In the genomic region with DNA sequence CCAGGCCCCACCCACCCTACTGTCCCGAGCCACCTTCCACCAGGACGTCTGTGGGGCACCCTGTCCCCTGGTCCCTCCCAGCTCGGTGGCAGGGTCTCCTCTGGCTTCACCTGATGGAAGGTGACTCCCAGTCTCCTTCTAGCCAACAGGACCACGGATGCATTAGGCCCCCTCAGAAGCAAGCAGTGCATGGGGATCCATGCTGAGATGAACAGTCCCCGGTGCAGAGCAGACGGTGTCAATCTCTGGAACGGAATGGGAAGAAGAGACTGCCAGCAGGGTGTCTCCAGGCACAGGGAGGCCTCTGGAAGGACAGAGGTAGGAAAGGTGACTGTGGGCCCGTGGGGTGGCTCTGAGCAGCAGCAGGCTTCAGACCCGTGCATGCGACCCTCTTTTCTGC, we compare ENCODE assay signal across 21 cellular contexts.
DNase-seq lines count a peak whose midpoint lies in the region; ATAC-seq, FAIRE-seq and TF ChIP-seq lines count a peak whose summit lies in the region.
"Had no signal": no experiment of that assay in that cellular context is flagged by ENCODE, and none has a peak within 500 bp of the region (broad histone marks: within the 10 kb centered on the region; RNA-seq: fewer than 3 reads in every experiment).

No MANE protein-coding gene starts in this region.

- H3K4ac ChIP-seq in neuronal stem cell (ENCODE audit: low read length), result no peak overlapping the region

- H3K9ac ChIP-seq in kidney (ENCODE audit: low read length in 2 of 2) (no peak overlapping the region), neuronal stem cell (ENCODE audit: low read depth, low read length, poor library complexity) (no peak overlapping the region)
- H3K9ac ChIP-seq: BLaER1 had no signal

- CTCF ChIA-PET in activated CD4-positive, alpha-beta memory T cell treated with anti-CD3 and anti-CD28 coated beads, Interleukin-2, amount 10 ng/mL, durations not matched to agents 7 days and 5 days (lab: Charles Lee), result no interaction called here

- POLR2A ChIA-PET in activated CD4-positive, alpha-beta memory T cell treated with anti-CD3 and anti-CD28 coated beads, Interleukin-2, amount 10 ng/mL, durations not matched to agents 7 days and 5 days (lab: Charles Lee), result no interaction called here

- peak; percentile 11 for ATAC-seq in stimulated activated naive CD8-positive, alpha-beta T cell treated with anti-CD3 and anti-CD28 coated beads, Interleukin-15, amount 100 ng/mL, for 72 hours
- ATAC-seq in stimulated activated naive CD8-positive, alpha-beta T cell treated with anti-CD3 and anti-CD28 coated beads, Interleukin-15, Interleukin-2, amounts not matched to agents 100 U/mL and 50 U/mL, for 24 hours, result no peak
- ATAC-seq: GM12878, GM23338, HCT116 had no signal

- H3K4me1 Mint-ChIP-seq in stimulated activated naive CD8-positive, alpha-beta T cell treated with anti-CD3 and anti-CD28 coated beads, Interleukin-15, amount 100 ng/mL, for 72 hours, result peaks cover 8% of the 10 kb centered on the region
- H3K4me1 Mint-ChIP-seq in activated CD4-positive, alpha-beta memory T cell treated with anti-CD3 and anti-CD28 coated beads, Interleukin-2, amount 10 ng/mL, durations not matched to agents 7 days and 5 days, result no peaks in the 10 kb centered on the region

- H3K4me1 ChIP-seq in kidney (ENCODE audit: control insufficient read depth in 1 of 2, insufficient read depth in 1 of 2, low read depth in 1 of 2, low read length in 2 of 2), result no peaks in the 10 kb centered on the region
- peaks cover 49 to 57% of the 10 kb centered on the region in 2 donors for H3K4me1 ChIP-seq in neuronal stem cell (ENCODE audit: control insufficient read depth in 2 of 2, insufficient read depth in 1 of 2, low read depth in 1 of 2, low read length in 2 of 2)

- H2AK5ac ChIP-seq in neuronal stem cell (ENCODE audit: low read depth, low read length), result peak overlapping the region; percentile 77

- H4K8ac ChIP-seq in neuronal stem cell (ENCODE audit: low read depth, low read length), result no peak overlapping the region

- H2BK12ac ChIP-seq in neuronal stem cell (ENCODE audit: low read length), result peak overlapping the region; percentile 80

- H3K23ac ChIP-seq in neuronal stem cell (ENCODE audit: low read depth, low read length, poor library complexity), result no peak overlapping the region

- H3K27ac Mint-ChIP-seq in stimulated activated naive CD8-positive, alpha-beta T cell treated with anti-CD3 and anti-CD28 coated beads, Interleukin-15, amount 100 ng/mL, for 72 hours, result no peak overlapping the region
- no peak overlapping the region for H3K27ac Mint-ChIP-seq in activated CD4-positive, alpha-beta memory T cell treated with anti-CD3 and anti-CD28 coated beads, Interleukin-2, amount 10 ng/mL, durations not matched to agents 7 days and 5 days
- H3K27ac Mint-ChIP-seq: CD14-positive monocyte; CD4-positive, alpha-beta memory T cell; GM23338; HFFc6 had no signal

- peaks cover 3% of the 10 kb centered on the region for H3K79me1 ChIP-seq in neuronal stem cell (ENCODE audit: low read depth, low read length)

- no peaks in the 10 kb centered on the region for H3K36me3 Mint-ChIP-seq in activated CD4-positive, alpha-beta memory T cell treated with anti-CD3 and anti-CD28 coated beads, Interleukin-2, amount 10 ng/mL, durations not matched to agents 7 days and 5 days (ENCODE audit: low read depth)
- H3K36me3 Mint-ChIP-seq: CD14-positive monocyte; CD4-positive, alpha-beta memory T cell had no signal

- peak overlapping the region; percentile 45 for H2BK15ac ChIP-seq in neuronal stem cell (ENCODE audit: low read length)

- FAIRE-seq in kidney (lab: Jason Lieb, UNC), result no peak
- FAIRE-seq: GM12878, HTR-8/SVneo had no signal

- intact Hi-C loops in kidney (cut with DNase I) (no loop called here), head of caudate nucleus (cut with DNase I) (no loop called here)

- H3K9me3 Mint-ChIP-seq in stimulated activated naive CD8-positive, alpha-beta T cell treated with anti-CD3 and anti-CD28 coated beads, Interleukin-15, amount 100 ng/mL, for 72 hours, result no peaks in the 10 kb centered on the region
- H3K9me3 Mint-ChIP-seq in activated CD4-positive, alpha-beta memory T cell treated with anti-CD3 and anti-CD28 coated beads, Interleukin-2, amount 10 ng/mL, durations not matched to agents 7 days and 5 days, result no peaks in the 10 kb centered on the region
- H3K9me3 Mint-ChIP-seq: HFFc6 had no signal

- H3K4me3 Mint-ChIP-seq in stimulated activated naive CD8-positive, alpha-beta T cell treated with anti-CD3 and anti-CD28 coated beads, Interleukin-15, amount 100 ng/mL, for 72 hours, result no peak overlapping the region
- no peak overlapping the region for H3K4me3 Mint-ChIP-seq in activated CD4-positive, alpha-beta memory T cell treated with anti-CD3 and anti-CD28 coated beads, Interleukin-2, amount 10 ng/mL, durations not matched to agents 7 days and 5 days
- H3K4me3 Mint-ChIP-seq: CD14-positive monocyte; CD4-positive, alpha-beta memory T cell; GM23338; HFFc6 had no signal

- TF ChIP-seq CTCF in kidney (IDR thresholded peaks at IDR 0.05; ENCODE audit: borderline replicate concordance, extremely low read depth, insufficient read depth), result no peak

- no peak overlapping the region for H4K91ac ChIP-seq in neuronal stem cell (ENCODE audit: low read depth, low read length, poor library complexity)

- no peak overlapping the region for H2AFZ ChIP-seq in neuronal stem cell (ENCODE audit: low read length)
- H2AFZ ChIP-seq: GM23338 had no signal

- H3K27me3 Mint-ChIP-seq in stimulated activated naive CD8-positive, alpha-beta T cell treated with anti-CD3 and anti-CD28 coated beads, Interleukin-15, amount 100 ng/mL, for 72 hours, result no peaks in the 10 kb centered on the region
- H3K27me3 Mint-ChIP-seq in activated CD4-positive, alpha-beta memory T cell treated with anti-CD3 and anti-CD28 coated beads, Interleukin-2, amount 10 ng/mL, durations not matched to agents 7 days and 5 days, result no peaks in the 10 kb centered on the region

- H3K18ac ChIP-seq in neuronal stem cell (ENCODE audit: low read length), result peak overlapping the region; percentile 81

- H3K4me2 ChIP-seq in neuronal stem cell (ENCODE audit: insufficient read depth, low read length, poor library complexity, severe bottlenecking), result no peak overlapping the region
- H3K4me2 ChIP-seq: BLaER1, GM23338 had no signal

- no peaks in the 10 kb centered on the region for H3K36me3 ChIP-seq in kidney (ENCODE audit: control insufficient read depth in 1 of 2, insufficient read depth in 2 of 2, low read length in 2 of 2)
- no peaks in the 10 kb centered on the region for H3K36me3 ChIP-seq in neuronal stem cell (replicated peaks in 1 of 2; ENCODE audit: control insufficient read depth in 2 of 2, insufficient read depth in 2 of 2, low read length in 2 of 2)
- H3K36me3 ChIP-seq: BLaER1 had no signal

- no CpG with 5 or more reads among the region's 10 CpGs for WGBS in neuronal stem cell (ENCODE audit: extremely low coverage in 2 of 2, insufficient read length in 2 of 2, insufficient replicate concordance in 1 of 2), 2 donors

- H3K14ac ChIP-seq in neuronal stem cell (ENCODE audit: low read length), result no peak overlapping the region

- no peak overlapping the region for H3K27ac ChIP-seq in kidney (ENCODE audit: low read depth in 2 of 2, low read length in 2 of 2)
- no peak overlapping the region for H3K27ac ChIP-seq in neuronal stem cell (replicated peaks; ENCODE audit: low read length)
- H3K27ac ChIP-seq: BLaER1 had no signal

- no peak for DNase-seq in stimulated activated naive CD8-positive, alpha-beta T cell treated with anti-CD3 and anti-CD28 coated beads, Interleukin-15, amount 100 ng/mL, for 72 hours
- DNase-seq in stimulated activated naive CD8-positive, alpha-beta T cell treated with anti-CD3 and anti-CD28 coated beads, Interleukin-15, Interleukin-2, amounts not matched to agents 100 U/mL and 50 U/mL, for 24 hours, result no peak
- DNase-seq in kidney (peak; percentile 32), neuronal stem cell (ENCODE audit: low spot score) (no peak), NCI-H69 (lab: John Stamatoyannopoulos, UW) (no peak), head of caudate nucleus (no peak)
- no peak for DNase-seq in activated CD4-positive, alpha-beta memory T cell treated with anti-CD3 and anti-CD28 coated beads, Interleukin-2, amount 10 ng/mL, durations not matched to agents 7 days and 5 days
- DNase-seq: 8988T; Calu3; CD4-positive, alpha-beta memory T cell; DND-41; EL; H7; HFFc6; IMR-90 had no signal

- H2BK5ac ChIP-seq in neuronal stem cell (ENCODE audit: low read length), result no peak overlapping the region

- no peak overlapping the region for H2BK120ac ChIP-seq in neuronal stem cell (ENCODE audit: low read depth, low read length)

- H3K9me3 ChIP-seq in kidney (ENCODE audit: control insufficient read depth in 1 of 2, low read length in 2 of 2) (no peaks in the 10 kb centered on the region), neuronal stem cell (replicated peaks in 1 of 2; ENCODE audit: control insufficient read depth in 2 of 2, insufficient read depth in 1 of 2, low read depth in 1 of 2, low read length in 2 of 2) (peaks cover 0 to 6% of the 10 kb centered on the region in 2 donors)

- H3K4me3 ChIP-seq in kidney (ENCODE audit: low read length in 2 of 2) (no peak overlapping the region), neuronal stem cell (ENCODE audit: low read length in 2 of 2) (no peak overlapping the region)
- H3K4me3 ChIP-seq: BLaER1, GM12878, GM23338 had no signal

- no peaks in the 10 kb centered on the region for H3K27me3 ChIP-seq in neuronal stem cell (ENCODE audit: control insufficient read depth in 3 of 3, insufficient read depth in 3 of 3, low read depth in 1 of 3, low read length in 3 of 3)
- H3K27me3 ChIP-seq: BLaER1 had no signal
